ENCODE assay signal across 8 cellular contexts in the genomic region with DNA sequence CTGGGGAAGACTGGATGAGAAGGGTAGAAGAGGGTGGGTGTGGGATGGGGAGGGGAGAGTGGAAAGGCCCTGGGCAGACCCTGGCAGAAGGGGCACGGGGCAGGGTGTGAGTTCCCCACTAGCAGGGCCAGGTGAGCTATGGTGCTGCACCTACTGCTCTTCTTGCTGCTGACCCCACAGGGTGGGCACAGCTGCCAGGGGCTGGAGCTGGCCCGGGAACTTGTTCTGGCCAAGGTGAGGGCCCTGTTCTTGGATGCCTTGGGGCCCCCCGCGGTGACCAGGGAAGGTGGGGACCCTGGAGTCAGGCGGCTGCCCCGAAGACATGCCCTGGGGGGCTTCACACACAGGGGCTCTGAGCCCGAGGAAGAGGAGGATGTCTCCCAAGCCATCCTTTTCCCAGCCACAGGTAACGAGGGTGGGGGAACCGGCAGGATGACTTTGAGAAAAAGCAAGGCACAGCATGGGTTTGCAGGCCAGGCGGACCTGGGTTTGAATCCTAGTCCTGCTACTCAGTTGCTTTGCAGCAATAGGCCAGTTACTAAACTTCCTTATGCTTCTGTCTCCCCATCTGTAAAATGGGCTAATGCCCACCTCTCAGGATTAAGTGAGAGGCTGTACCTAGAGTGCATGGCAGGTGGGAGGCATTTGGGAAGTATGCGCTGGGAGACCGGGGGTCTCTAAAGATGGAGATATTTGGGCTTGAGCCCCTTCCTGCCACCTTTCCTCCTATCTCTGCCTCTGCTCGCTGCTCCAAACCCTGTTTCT. TPM values are rescaled to one million over a fixed set of nuclear protein-coding genes. Genes with fewer than 3 reads are reported as not detected.
A peak's percentile ranks its signal among the peaks of the same experiment; 100 is the strongest.
DNase-seq lines count a peak whose midpoint lies in the region; FAIRE-seq and TF ChIP-seq lines count a peak whose summit lies in the region.

A gene with protein sequence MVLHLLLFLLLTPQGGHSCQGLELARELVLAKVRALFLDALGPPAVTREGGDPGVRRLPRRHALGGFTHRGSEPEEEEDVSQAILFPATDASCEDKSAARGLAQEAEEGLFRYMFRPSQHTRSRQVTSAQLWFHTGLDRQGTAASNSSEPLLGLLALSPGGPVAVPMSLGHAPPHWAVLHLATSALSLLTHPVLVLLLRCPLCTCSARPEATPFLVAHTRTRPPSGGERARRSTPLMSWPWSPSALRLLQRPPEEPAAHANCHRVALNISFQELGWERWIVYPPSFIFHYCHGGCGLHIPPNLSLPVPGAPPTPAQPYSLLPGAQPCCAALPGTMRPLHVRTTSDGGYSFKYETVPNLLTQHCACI (plus strand): TSS at position 74 of the 765 bp plus-strand sequence. CDS start 65 bp downstream, at position 139.

- H4K20me1 ChIP-seq in neural cell (ENCODE audit: insufficient read depth): no peaks in the 10 kb centered on the region
- H4K20me1 ChIP-seq in MM.1S (ENCODE audit: insufficient read depth, low read length): no peaks in the 10 kb centered on the region

- H3K4me1 ChIP-seq in ACC112 (ENCODE audit: control insufficient read depth, insufficient read depth, low read length, unreplicated experiment) (peaks cover 16% of the 10 kb centered on the region), NT2/D1 (ENCODE audit: insufficient read depth, insufficient read length) (peaks cover 31% of the 10 kb centered on the region), esophagus (ENCODE audit: control insufficient read depth in 2 of 2, insufficient read depth in 2 of 2, low read length in 1 of 2) (peaks cover 0 to 9% of the 10 kb centered on the region in 2 donors), MM.1S (ENCODE audit: low read length) (no peaks in the 10 kb centered on the region)

- H3K4me2 ChIP-seq in neural cell (ENCODE audit: low read length) (peak within 1 kb of the TSS; percentile 68), MM.1S (ENCODE audit: low read depth, low read length) (no peak within 1 kb of the TSS)

- H3K9me2 ChIP-seq in neural cell (ENCODE audit: insufficient read depth, low read length) (no peaks in the 10 kb centered on the region), MM.1S (replicated peaks; ENCODE audit: insufficient read depth, low read length) (no peaks in the 10 kb centered on the region)

- H3K9me3 ChIP-seq in NT2/D1 (ENCODE audit: insufficient read depth, low read length) (no peaks in the 10 kb centered on the region), esophagus (ENCODE audit: control insufficient read depth in 2 of 2, insufficient read depth in 1 of 2, low read depth in 1 of 2, low read length in 1 of 2) (no peaks in the 10 kb centered on the region), neural cell (ENCODE audit: low read length) (no peaks in the 10 kb centered on the region), MM.1S (replicated peaks; ENCODE audit: insufficient read depth, low read length) (no peaks in the 10 kb centered on the region)

- no peak for TF ChIP-seq RAD21 in neural cell (conservative IDR thresholded peaks at IDR 0.05)

- no peak for DNase-seq in NT2/D1 (ENCODE audit: low read depth, low spot score)
- DNase-seq in MM.1S: no peak
- no peak for DNase-seq in urothelium cell line (ENCODE audit: low spot score)
- no peak for DNase-seq in middle frontal gyrus (ENCODE audit: extremely low spot score, low spot score)
- DNase-seq in SIG-M5 treated with dmso at 0.1 percent for 504 hours (lab: John Stamatoyannopoulos, UW; ENCODE audit: unreplicated experiment): no peak

- H3K79me2 ChIP-seq in ACC112 (ENCODE audit: control insufficient read depth, insufficient read depth, low read length, unreplicated experiment): peaks cover 3% of the 10 kb centered on the region
- peaks cover 5% of the 10 kb centered on the region for H3K79me2 ChIP-seq in neural cell (replicated peaks; ENCODE audit: insufficient read depth, low read length)
- H3K79me2 ChIP-seq in MM.1S (ENCODE audit: low read length): no peaks in the 10 kb centered on the region

- WGBS in esophagus, 2 donors: 77 to 87% methylated on average over 13 of the region's 13 CpGs

- H2AFZ ChIP-seq in ACC112 (ENCODE audit: low read length, unreplicated experiment) (peak within 1 kb of the TSS; percentile 97), neural cell (ENCODE audit: low read depth, low read length) (peak within 1 kb of the TSS; percentile 1), MM.1S (ENCODE audit: low read length) (no peak within 1 kb of the TSS)

- H3K9ac ChIP-seq in NT2/D1 (ENCODE audit: insufficient read length, low read depth) (peak within 1 kb of the TSS; percentile 95), neural cell (ENCODE audit: low read length) (peak within 1 kb of the TSS; percentile 77), MM.1S (ENCODE audit: low read length) (no peak within 1 kb of the TSS)

- H3K4me3 ChIP-seq in ACC112 (ENCODE audit: low read depth, low read length) (peak within 1 kb of the TSS; percentile 82), NT2/D1 (ENCODE audit: insufficient read length, low read depth) (peak within 1 kb of the TSS; percentile 81), esophagus (ENCODE audit: low read depth in 1 of 2, low read length in 2 of 2) (peak within 1 kb of the TSS; percentile 39 to 50), neural cell (ENCODE audit: low read length) (peak within 1 kb of the TSS; percentile 69), MM.1S (ENCODE audit: low read length) (no peak within 1 kb of the TSS)

- H3K27ac ChIP-seq in ACC112 (ENCODE audit: low read depth, low read length): no peak within 1 kb of the TSS
- peak within 1 kb of the TSS; percentile 35 to 40 for H3K27ac ChIP-seq in esophagus (ENCODE audit: low read depth in 2 of 2, low read length in 1 of 2)
- H3K27ac ChIP-seq in neural cell (ENCODE audit: low read length): peak within 1 kb of the TSS; percentile 58
- no peak within 1 kb of the TSS for H3K27ac ChIP-seq in MM.1S (ENCODE audit: low read length)

- peaks cover 4% of the 10 kb centered on the region; the same call in 1 of the 2 replicates for H3K27me3 ChIP-seq in ACC112 (ENCODE audit: insufficient read depth, low read length)
- no peaks in the 10 kb centered on the region for H3K27me3 ChIP-seq in NT2/D1 (ENCODE audit: insufficient read depth, insufficient read length)
- H3K27me3 ChIP-seq in esophagus (ENCODE audit: control insufficient read depth in 1 of 2, insufficient read depth in 2 of 2, low read length in 2 of 2): no peaks in the 10 kb centered on the region
- H3K27me3 ChIP-seq in neural cell (ENCODE audit: insufficient read depth, low read depth, low read length): no peaks in the 10 kb centered on the region
- H3K27me3 ChIP-seq in MM.1S (replicated peaks; ENCODE audit: insufficient read depth, low read length): peaks cover 81% of the 10 kb centered on the region

- FAIRE-seq in urothelium cell line (lab: Jason Lieb, UNC): no peak

- TF ChIP-seq EP300 in neural cell (conservative IDR thresholded peaks at IDR 0.05; ENCODE audit: poor library complexity, severe bottlenecking): no peak

- TF ChIP-seq CTCF in neural cell (IDR thresholded peaks at IDR 0.05; ENCODE audit: poor library complexity, severe bottlenecking) (no peak), MM.1S (IDR thresholded peaks at IDR 0.05; ENCODE audit: low read length) (no peak)

- no peaks in the 10 kb centered on the region for H3F3A ChIP-seq in neural cell (ENCODE audit: insufficient read depth, low read length, poor library complexity, severe bottlenecking)
- H3F3A ChIP-seq in MM.1S (ENCODE audit: insufficient read depth, low read length): no peaks in the 10 kb centered on the region

- H3K36me3 ChIP-seq in ACC112 (ENCODE audit: insufficient read depth, low read length) (no peaks in the 10 kb centered on the region), NT2/D1 (ENCODE audit: insufficient read depth, insufficient read length, low read length) (peaks cover 26% of the 10 kb centered on the region), esophagus (ENCODE audit: control insufficient read depth in 2 of 2, insufficient read depth in 2 of 2, low read length in 1 of 2) (no peaks in the 10 kb centered on the region), neural cell (ENCODE audit: insufficient read depth, low read length) (no peaks in the 10 kb centered on the region), MM.1S (replicated peaks; ENCODE audit: insufficient read depth, low read length) (no peaks in the 10 kb centered on the region)

TF ChIP-seq in neural cell, 6 proteins besides CTCF, POLR2A, EP300 and RAD21:
- TF ChIP-seq POLR2AphosphoS5 (IDR thresholded peaks at IDR 0.05) (no peak), SMC3 (conservative IDR thresholded peaks at IDR 0.05; ENCODE audit: poor library complexity) (no peak), MXI1 (conservative IDR thresholded peaks at IDR 0.05; ENCODE audit: poor library complexity, severe bottlenecking) (no peak)
- TF ChIP-seq, protein P1, sequence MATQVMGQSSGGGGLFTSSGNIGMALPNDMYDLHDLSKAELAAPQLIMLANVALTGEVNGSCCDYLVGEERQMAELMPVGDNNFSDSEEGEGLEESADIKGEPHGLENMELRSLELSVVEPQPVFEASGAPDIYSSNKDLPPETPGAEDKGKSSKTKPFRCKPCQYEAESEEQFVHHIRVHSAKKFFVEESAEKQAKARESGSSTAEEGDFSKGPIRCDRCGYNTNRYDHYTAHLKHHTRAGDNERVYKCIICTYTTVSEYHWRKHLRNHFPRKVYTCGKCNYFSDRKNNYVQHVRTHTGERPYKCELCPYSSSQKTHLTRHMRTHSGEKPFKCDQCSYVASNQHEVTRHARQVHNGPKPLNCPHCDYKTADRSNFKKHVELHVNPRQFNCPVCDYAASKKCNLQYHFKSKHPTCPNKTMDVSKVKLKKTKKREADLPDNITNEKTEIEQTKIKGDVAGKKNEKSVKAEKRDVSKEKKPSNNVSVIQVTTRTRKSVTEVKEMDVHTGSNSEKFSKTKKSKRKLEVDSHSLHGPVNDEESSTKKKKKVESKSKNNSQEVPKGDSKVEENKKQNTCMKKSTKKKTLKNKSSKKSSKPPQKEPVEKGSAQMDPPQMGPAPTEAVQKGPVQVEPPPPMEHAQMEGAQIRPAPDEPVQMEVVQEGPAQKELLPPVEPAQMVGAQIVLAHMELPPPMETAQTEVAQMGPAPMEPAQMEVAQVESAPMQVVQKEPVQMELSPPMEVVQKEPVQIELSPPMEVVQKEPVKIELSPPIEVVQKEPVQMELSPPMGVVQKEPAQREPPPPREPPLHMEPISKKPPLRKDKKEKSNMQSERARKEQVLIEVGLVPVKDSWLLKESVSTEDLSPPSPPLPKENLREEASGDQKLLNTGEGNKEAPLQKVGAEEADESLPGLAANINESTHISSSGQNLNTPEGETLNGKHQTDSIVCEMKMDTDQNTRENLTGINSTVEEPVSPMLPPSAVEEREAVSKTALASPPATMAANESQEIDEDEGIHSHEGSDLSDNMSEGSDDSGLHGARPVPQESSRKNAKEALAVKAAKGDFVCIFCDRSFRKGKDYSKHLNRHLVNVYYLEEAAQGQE (IDR thresholded peaks at IDR 0.05; ENCODE audit: borderline replicate concordance): no peak

RNA-seq across cellular contexts. Expression of the gene that starts here (rescaled TPM):
- polyA plus RNA-seq in esophagus: under 1 TPM; 0.24 to 0.71 TPM
- polyA plus RNA-seq in neural cell: 2.7 and 5.6 TPM in 2 replicates
- 0.46 TPM in 1 of 2 replicates, not detected in the other for polyA minus RNA-seq in neural cell

Comparison
In these comparisons a context has a peak if more than half of its experiments do, and no peak if none do; other contexts are left out.
1. H3K27ac ChIP-seq: peak in esophagus (2 of 2) and neural cell (single experiment); none in ACC112 (single experiment) and MM.1S (single experiment).